8 cellular contexts compared by ENCODE assay signal in genomic region chr2:47177042-47177565, GRCh38. TPM values are rescaled to one million over a fixed set of nuclear protein-coding genes. Genes with fewer than 3 reads are reported as not detected.
DNase-seq lines count a peak whose midpoint lies in the region; ATAC-seq and TF ChIP-seq lines count a peak whose summit lies in the region.

No MANE protein-coding gene starts in this region.

- no peak overlapping the region for H2BK15ac ChIP-seq in neuronal stem cell (ENCODE audit: low read length)

- ATAC-seq in heart left ventricle (no peak), left ventricle myocardium superior (no peak)

- peaks cover 0 to 3% (median 0%) of the 10 kb centered on the region in 9 donors for H3K36me3 ChIP-seq in heart left ventricle
- H3K36me3 ChIP-seq in MG63 = peaks cover 29% of the 10 kb centered on the region
- no peaks in the 10 kb centered on the region for H3K36me3 ChIP-seq in effector memory CD4-positive, alpha-beta T cell (ENCODE audit: control insufficient read depth, insufficient read depth, low read length)
- peaks cover 0 to 30% of the 10 kb centered on the region in 2 donors for H3K36me3 ChIP-seq in neuronal stem cell (replicated peaks in 1 of 2; ENCODE audit: control insufficient read depth in 2 of 2, insufficient read depth in 2 of 2, low read length in 2 of 2)

- peak overlapping the region; percentile 15 for H3K18ac ChIP-seq in neuronal stem cell (ENCODE audit: low read length)

- H3K9me3 ChIP-seq in heart left ventricle (no peaks in the 10 kb centered on the region), MG63 (no peaks in the 10 kb centered on the region), neuronal stem cell (replicated peaks in 1 of 2; ENCODE audit: control insufficient read depth in 2 of 2, insufficient read depth in 1 of 2, low read depth in 1 of 2, low read length in 2 of 2) (no peaks in the 10 kb centered on the region)
- no peaks in the 10 kb centered on the region for H3K9me3 ChIP-seq in effector memory CD4-positive, alpha-beta T cell (ENCODE audit: control insufficient read depth, low read length)

- no peak overlapping the region for H3K4ac ChIP-seq in neuronal stem cell (ENCODE audit: low read length)

- intact Hi-C loops in heart left ventricle (cut with DNase I) = no loop called here
- intact Hi-C loops in left ventricle myocardium superior (cut with micrococcal nuclease) = no loop called here

- no peak overlapping the region for H3K14ac ChIP-seq in neuronal stem cell (ENCODE audit: low read length)

- H3K4me2 ChIP-seq in neuronal stem cell (ENCODE audit: insufficient read depth, low read length, poor library complexity, severe bottlenecking) = peak overlapping the region; percentile 35

- H2BK12ac ChIP-seq in neuronal stem cell (ENCODE audit: low read length) = no peak overlapping the region

- peak overlapping the region; percentile 96 to 100 (median 98) for H3K27ac ChIP-seq in heart left ventricle
- H3K27ac ChIP-seq in effector memory CD4-positive, alpha-beta T cell (ENCODE audit: insufficient read depth, low read length, poor library complexity, severe bottlenecking) = peak overlapping the region; percentile 100
- peak overlapping the region; percentile 94 for H3K27ac ChIP-seq in neuronal stem cell (replicated peaks; ENCODE audit: low read length)

- H2BK5ac ChIP-seq in neuronal stem cell (ENCODE audit: low read length) = peak overlapping the region; percentile 95

- no peak overlapping the region for H4K8ac ChIP-seq in neuronal stem cell (ENCODE audit: low read depth, low read length)

- DNase-seq in heart left ventricle (no peak), left ventricle myocardium superior (no peak), MG63 (no peak), neuronal stem cell (ENCODE audit: low spot score) (no peak), NCI-H510A (lab: John Stamatoyannopoulos, UW) (no peak), NCI-H2196 (lab: John Stamatoyannopoulos, UW; ENCODE audit: unreplicated experiment) (no peak), anterior cingulate cortex (lab: John Stamatoyannopoulos, UW) (no peak)
- DNase-seq in effector memory CD4-positive, alpha-beta T cell = no peak

- TF ChIP-seq CTCF in heart left ventricle (IDR thresholded peaks at IDR 0.05) = peak in 1 of 12 donors; percentile 3

- no peak overlapping the region for H2AK5ac ChIP-seq in neuronal stem cell (ENCODE audit: low read depth, low read length)

- H3K23ac ChIP-seq in neuronal stem cell (ENCODE audit: low read depth, low read length, poor library complexity) = no peak overlapping the region

- no peak overlapping the region for H2BK120ac ChIP-seq in neuronal stem cell (ENCODE audit: low read depth, low read length)

- peak overlapping the region; percentile 70 to 99 (median 94) for H3K4me3 ChIP-seq in heart left ventricle
- H3K4me3 ChIP-seq in MG63 = peak overlapping the region; percentile 98
- H3K4me3 ChIP-seq in effector memory CD4-positive, alpha-beta T cell (ENCODE audit: insufficient read depth, low read depth, low read length, poor library complexity, severe bottlenecking) = peak overlapping the region; percentile 70
- H3K4me3 ChIP-seq in neuronal stem cell (ENCODE audit: low read length in 2 of 2) = peak overlapping the region; percentile 9 to 92

- H3K9ac ChIP-seq in neuronal stem cell (ENCODE audit: low read depth, low read length, poor library complexity) = no peak overlapping the region

- no peak overlapping the region for H4K91ac ChIP-seq in neuronal stem cell (ENCODE audit: low read depth, low read length, poor library complexity)

- H3K4me1 ChIP-seq in heart left ventricle (peaks cover 4 to 34% (median 24%) of the 10 kb centered on the region in 12 donors), neuronal stem cell (ENCODE audit: control insufficient read depth in 2 of 2, insufficient read depth in 1 of 2, low read depth in 1 of 2, low read length in 2 of 2) (peaks cover 17 to 32% of the 10 kb centered on the region in 2 donors)
- peaks cover 20% of the 10 kb centered on the region for H3K4me1 ChIP-seq in effector memory CD4-positive, alpha-beta T cell (ENCODE audit: control insufficient read depth, insufficient read depth, low read length, poor library complexity, severe bottlenecking)

- no peak for TF ChIP-seq POLR2A in heart left ventricle (IDR thresholded peaks at IDR 0.05)

- H3K79me1 ChIP-seq in neuronal stem cell (ENCODE audit: low read depth, low read length) = peaks cover 3% of the 10 kb centered on the region

- H2AFZ ChIP-seq in neuronal stem cell (ENCODE audit: low read length) = peak overlapping the region; percentile 86

- H3K27me3 ChIP-seq in heart left ventricle = no peaks in the 10 kb centered on the region
- no peaks in the 10 kb centered on the region for H3K27me3 ChIP-seq in MG63
- no peaks in the 10 kb centered on the region for H3K27me3 ChIP-seq in effector memory CD4-positive, alpha-beta T cell (replicated peaks; ENCODE audit: control insufficient read depth, insufficient read depth, low read length, poor library complexity, severe bottlenecking)
- no peaks in the 10 kb centered on the region for H3K27me3 ChIP-seq in neuronal stem cell (ENCODE audit: control insufficient read depth in 3 of 3, insufficient read depth in 3 of 3, low read depth in 1 of 3, low read length in 3 of 3)

- 11 to 17% (median 14%) methylated on average over 16 of the region's 16 CpGs for WGBS in heart left ventricle, 4 donors
- WGBS in neuronal stem cell (ENCODE audit: extremely low coverage in 2 of 2, insufficient read length in 2 of 2, insufficient replicate concordance in 1 of 2), 2 donors = no CpG with 5 or more reads among the region's 16 CpGs

RNA-seq across cellular contexts. Expression of gene CALM2, which starts 0.8 kb away (rescaled TPM):
- total RNA-seq in heart left ventricle = 100 to 1,000 TPM; 334 to 623 (median 442) TPM
- polyA plus RNA-seq in heart left ventricle = 100 to 1,000 TPM; 419 to 437 TPM
- 424 TPM for total RNA-seq in left ventricle myocardium superior
- total RNA-seq in MG63 (2014; rRNA removed; shearing (Covaris generic); ENCODE audit: low replicate concordance) = 812 and 1,243 TPM in 2 replicates
- 755 TPM for polyA plus RNA-seq in neuronal stem cell (2013, experiment 1 of 2)
- 761 TPM for polyA plus RNA-seq in neuronal stem cell (2013, experiment 2 of 2)

RNA-seq across cellular contexts. Expression of gene STPG4, which starts 22.0 kb away (rescaled TPM):
- total RNA-seq in heart left ventricle = under 1 TPM in 1 of 9 donors, not detected in 8; 0.52 TPM
- not detected for polyA plus RNA-seq in heart left ventricle
- total RNA-seq in left ventricle myocardium superior = not detected
- total RNA-seq in MG63 (2014; rRNA removed; shearing (Covaris generic); ENCODE audit: low replicate concordance) = not detected in 2 replicates
- polyA plus RNA-seq in neuronal stem cell (2013, experiment 1 of 2) = not detected
- 0.03 TPM for polyA plus RNA-seq in neuronal stem cell (2013, experiment 2 of 2)
